8 cellular contexts compared by ENCODE assay signal in genomic region chr17:26882097-26882761, GRCh38.
DNase-seq lines count a peak whose midpoint lies in the region; ATAC-seq and TF ChIP-seq lines count a peak whose summit lies in the region.
"Not testable (repeated sequence)": the region's sequence is repeated elsewhere in the genome, so short reads cannot be mapped to it uniquely, and the experiment has no call there.

No MANE protein-coding gene starts in this region.

- not testable (repeated sequence) for H3K36me3 Mint-ChIP-seq in CD4-positive, CD25-positive, alpha-beta regulatory T cell; activated CD4-positive, alpha-beta T cell treated with anti-CD3 and anti-CD28 coated beads for 36 hours (ENCODE audit: low read depth)

- not testable (repeated sequence) for H3K27me3 ChIP-seq in CD4-positive, CD25-positive, alpha-beta regulatory T cell (ENCODE audit: control insufficient read depth, insufficient read depth, low read length); heart left ventricle

- not testable (repeated sequence) for H3K36me3 ChIP-seq in CD4-positive, CD25-positive, alpha-beta regulatory T cell (ENCODE audit: control insufficient read depth, insufficient read depth, low read length); heart left ventricle

- POLR2A ChIA-PET in activated CD4-positive, alpha-beta T cell treated with anti-CD3 and anti-CD28 coated beads for 36 hours (lab: Charles Lee) = not testable (repeated sequence)

- CTCF ChIA-PET in activated CD4-positive, alpha-beta T cell treated with anti-CD3 and anti-CD28 coated beads for 36 hours (lab: Charles Lee) = not testable (repeated sequence)

- 61 to 79% (median 72%) methylated on average over 1 to 5 of the region's 9 CpGs; no CpG with 5 or more reads in 1 of the 4 donors for WGBS in heart left ventricle, 4 donors

- not testable (repeated sequence) for H3K9me3 Mint-ChIP-seq in CD4-positive, CD25-positive, alpha-beta regulatory T cell; activated CD4-positive, alpha-beta T cell treated with anti-CD3 and anti-CD28 coated beads for 36 hours (ENCODE audit: low read depth)

- not testable (repeated sequence) for H3K4me3 Mint-ChIP-seq in CD4-positive, CD25-positive, alpha-beta regulatory T cell; activated CD4-positive, alpha-beta T cell treated with anti-CD3 and anti-CD28 coated beads for 36 hours

- not testable (repeated sequence) for H3K27ac ChIP-seq in CD4-positive, CD25-positive, alpha-beta regulatory T cell (ENCODE audit: insufficient read depth, low read length, poor library complexity, severe bottlenecking); heart left ventricle

- H3K9me3 ChIP-seq in CD4-positive, CD25-positive, alpha-beta regulatory T cell (ENCODE audit: control insufficient read depth in 2 of 2, low read length in 2 of 2) = peaks cover 22 to 25% of the 10 kb centered on the region in 2 experiments
- H3K9me3 ChIP-seq in heart left ventricle = peaks cover 0 to 26% (median 9%) of the 10 kb centered on the region in 12 donors

- DNase-seq in CD4-positive, CD25-positive, alpha-beta regulatory T cell; activated CD4-positive, alpha-beta T cell treated with anti-CD3 and anti-CD28 coated beads for 36 hours; heart left ventricle; omental fat pad (ENCODE audit: low spot score): not testable (repeated sequence)

- H3K4me1 Mint-ChIP-seq in CD4-positive, CD25-positive, alpha-beta regulatory T cell; activated CD4-positive, alpha-beta T cell treated with anti-CD3 and anti-CD28 coated beads for 36 hours: not testable (repeated sequence)

- not testable (repeated sequence) for TF ChIP-seq POLR2A in heart left ventricle (IDR thresholded peaks at IDR 0.05)

- peak; percentile 44 to 55 for ATAC-seq in CD4-positive, CD25-positive, alpha-beta regulatory T cell (ENCODE audit: low read depth in 2 of 2)
- ATAC-seq in GM19324 (IDR thresholded peaks at IDR 0.05; ENCODE audit: low FRiP score, unreplicated experiment) = peak; percentile 73
- ATAC-seq in GM21528 (IDR thresholded peaks at IDR 0.05; ENCODE audit: low FRiP score, unreplicated experiment) = peak; percentile 46
- ATAC-seq in HG02852 (IDR thresholded peaks at IDR 0.05; ENCODE audit: unreplicated experiment) = peak; percentile 58
- ATAC-seq in HG03342 (IDR thresholded peaks at IDR 0.05; ENCODE audit: unreplicated experiment) = peak; percentile 65
- ATAC-seq in activated CD4-positive, alpha-beta T cell treated with anti-CD3 and anti-CD28 coated beads for 36 hours = peak; percentile 6
- ATAC-seq in heart left ventricle = peak; percentile 59 to 85 (median 78)
- peak; percentile 77 for ATAC-seq in omental fat pad (ENCODE audit: low FRiP score)

- H3K27me3 Mint-ChIP-seq in CD4-positive, CD25-positive, alpha-beta regulatory T cell; activated CD4-positive, alpha-beta T cell treated with anti-CD3 and anti-CD28 coated beads for 36 hours: not testable (repeated sequence)

- H3K4me3 ChIP-seq in CD4-positive, CD25-positive, alpha-beta regulatory T cell (ENCODE audit: low read depth, low read length); heart left ventricle: not testable (repeated sequence)

- not testable (repeated sequence) for TF ChIP-seq CTCF in heart left ventricle (IDR thresholded peaks at IDR 0.05); omental fat pad (IDR thresholded peaks at IDR 0.05)

- not testable (repeated sequence) for H3K27ac Mint-ChIP-seq in CD4-positive, CD25-positive, alpha-beta regulatory T cell; activated CD4-positive, alpha-beta T cell treated with anti-CD3 and anti-CD28 coated beads for 36 hours

- intact Hi-C loops in activated CD4-positive, alpha-beta T cell treated with anti-CD3 and anti-CD28 coated beads for 36 hours (cut with DNase I, micrococcal nuclease); heart left ventricle (cut with DNase I): not testable (repeated sequence)

- not testable (repeated sequence) for H3K4me1 ChIP-seq in CD4-positive, CD25-positive, alpha-beta regulatory T cell (ENCODE audit: control insufficient read depth, insufficient read depth, low read length, poor library complexity, severe bottlenecking); heart left ventricle

Comparison
In these comparisons a context has a peak if more than half of its experiments do, and no peak if none do; other contexts are left out.
1. ATAC-seq: peak in every context shown above with its lines; median percentile 78 in heart left ventricle; 77 in omental fat pad; 73 in GM19324; 65 in HG03342; 58 in HG02852; 50 in CD4-positive, CD25-positive, alpha-beta regulatory T cell; 46 in GM21528; 6 in activated CD4-positive, alpha-beta T cell treated with anti-CD3 and anti-CD28 coated beads for 36 hours.